15 cellular contexts compared by ENCODE assay signal in the genomic region with DNA sequence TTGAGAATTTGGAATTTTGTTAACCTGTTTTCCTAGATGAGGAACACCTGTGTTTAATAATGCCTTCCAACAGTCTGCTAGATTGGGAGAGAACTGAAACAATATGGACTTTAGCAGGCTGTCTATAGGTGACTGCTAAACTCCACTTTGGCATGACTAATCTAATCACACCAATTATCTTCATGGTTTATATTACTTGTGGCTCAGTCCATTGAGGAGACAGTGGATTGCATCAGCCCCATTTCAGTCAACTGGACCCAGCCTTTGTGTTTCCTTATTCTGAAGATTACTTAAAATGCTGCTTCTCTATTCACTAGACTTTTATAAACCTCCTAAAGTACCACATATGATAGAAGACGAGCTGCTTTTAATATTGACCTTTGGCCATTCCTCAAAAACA.
A peak's percentile ranks its signal among the peaks of the same experiment; 100 is the strongest.
DNase-seq lines count a peak whose midpoint lies in the region; ATAC-seq and TF ChIP-seq lines count a peak whose summit lies in the region.
"Had no signal": no experiment of that assay in that cellular context is flagged by ENCODE, and none has a peak within 500 bp of the region (broad histone marks: within the 10 kb centered on the region; RNA-seq: fewer than 3 reads in every experiment).

No MANE protein-coding gene starts in this region.

- peaks cover 18% of the 10 kb centered on the region for H3K36me3 Mint-ChIP-seq in neural progenitor cell
- no peaks in the 10 kb centered on the region for H3K36me3 Mint-ChIP-seq in activated naive CD4-positive, alpha-beta T cell treated with anti-CD3 and anti-CD28 coated beads, Interleukin-2, amount 50 U/mL, for 72 hours

- TF ChIP-seq POLR2A in GM18505 (IDR thresholded peaks at IDR 0.05; ENCODE audit: borderline replicate concordance, extremely low read depth, insufficient read depth, insufficient read length), result no peak

- H4K20me1 ChIP-seq in neural progenitor cell (ENCODE audit: low read depth) (no peaks in the 10 kb centered on the region), PC-9 (ENCODE audit: insufficient read depth) (no peaks in the 10 kb centered on the region)

- H3K27ac Mint-ChIP-seq in neural progenitor cell, result peak overlapping the region; percentile 46
- no peak overlapping the region for H3K27ac Mint-ChIP-seq in activated naive CD4-positive, alpha-beta T cell treated with anti-CD3 and anti-CD28 coated beads, Interleukin-2, amount 50 U/mL, for 72 hours

- H2AFZ ChIP-seq in neural progenitor cell (replicated peaks), result no peak overlapping the region
- no peak overlapping the region for H2AFZ ChIP-seq in PC-9
- H2AFZ ChIP-seq: parathyroid adenoma had no signal

- H3K9me2 ChIP-seq in PC-9 (ENCODE audit: insufficient read depth), result no peaks in the 10 kb centered on the region

- H3K4me1 Mint-ChIP-seq in neural progenitor cell, result peaks cover 52% of the 10 kb centered on the region

- H3K27ac ChIP-seq in colonic mucosa (peak overlapping the region; percentile 21), neural progenitor cell (no peak overlapping the region), PC-9 (no peak overlapping the region)
- H3K27ac ChIP-seq: parathyroid adenoma had no signal

- CTCF ChIA-PET in PC-9 (lab: Charles Lee), result no interaction called here

- H3K4me2 ChIP-seq in neural progenitor cell, result peak overlapping the region; percentile 6
- H3K4me2 ChIP-seq in PC-9, result no peak overlapping the region

- TF ChIP-seq CTCF in colonic mucosa (IDR thresholded peaks at IDR 0.05), result no peak
- TF ChIP-seq CTCF in neural progenitor cell (IDR thresholded peaks at IDR 0.05), result no peak
- TF ChIP-seq CTCF in PC-9 (conservative IDR thresholded peaks at IDR 0.05), result no peak

- intact Hi-C loops in colonic mucosa (cut with DNase I), result loop anchor here (5.0 kb wide), 2 partner anchors 99 to 571 kb away; no protein-coding TSS in a partner anchor
- intact Hi-C loops in PC-9 (cut with micrococcal nuclease; ENCODE audit: unreplicated experiment), result loop anchor here (1.0 to 10.0 kb wide), 7 partner anchors 96 to 588 kb away; no protein-coding TSS in a partner anchor

- H3F3A ChIP-seq in neural progenitor cell (ENCODE audit: low read depth) (peaks cover 11% of the 10 kb centered on the region), PC-9 (ENCODE audit: insufficient read depth, low read depth) (no peaks in the 10 kb centered on the region)

- H3K4me3 ChIP-seq in colonic mucosa, result no peak overlapping the region
- no peak overlapping the region for H3K4me3 ChIP-seq in neural progenitor cell
- no peak overlapping the region for H3K4me3 ChIP-seq in PC-9

- no peaks in the 10 kb centered on the region for H3K36me3 ChIP-seq in colonic mucosa
- no peaks in the 10 kb centered on the region for H3K36me3 ChIP-seq in neural progenitor cell
- no peaks in the 10 kb centered on the region for H3K36me3 ChIP-seq in PC-9 (ENCODE audit: low read depth)

- no peak for ATAC-seq in activated naive CD4-positive, alpha-beta T cell treated with anti-CD3 and anti-CD28 coated beads, Interleukin-2, amount 50 U/mL, for 72 hours
- no peak for ATAC-seq in GM18505 (IDR thresholded peaks at IDR 0.05; ENCODE audit: unreplicated experiment)
- ATAC-seq: stimulated activated naive CD8-positive, alpha-beta T cell treated with anti-CD3 and anti-CD28 coated beads, Interleukin-15, Interleukin-2, amounts not matched to agents 100 U/mL and 50 U/mL, for 24 hours had no signal

- BruUV-seq in PC-9 (replicated peaks; lab: Mats Ljungman, UMichigan), result no TSS peak

- H3K27me3 ChIP-seq in colonic mucosa (no peaks in the 10 kb centered on the region), neural progenitor cell (peaks cover 25% of the 10 kb centered on the region), PC-9 (ENCODE audit: insufficient read depth, low read depth) (no peaks in the 10 kb centered on the region)

- POLR2A ChIA-PET in PC-9 (lab: Charles Lee; ENCODE audit: unreplicated experiment), result interaction anchor here (0.7 kb wide), 1 partner anchor 32 kb away, joined by 3 read pairs; no protein-coding TSS in a partner anchor

- H3K9ac ChIP-seq in colonic mucosa (ENCODE audit: low read depth in 2 of 2, low read length in 2 of 2), result no peak overlapping the region
- H3K9ac ChIP-seq in neural progenitor cell, result no peak overlapping the region
- H3K9ac ChIP-seq: parathyroid adenoma had no signal

- H3K4me3 Mint-ChIP-seq in neural progenitor cell, result no peak overlapping the region

- H3K79me2 ChIP-seq in neural progenitor cell (ENCODE audit: low read depth) (no peaks in the 10 kb centered on the region), PC-9 (ENCODE audit: low read depth) (no peaks in the 10 kb centered on the region)
- H3K79me2 ChIP-seq: parathyroid adenoma had no signal

- no peaks in the 10 kb centered on the region for H3K27me3 Mint-ChIP-seq in neural progenitor cell (ENCODE audit: insufficient read depth, low read depth)

- H3K4me1 ChIP-seq in colonic mucosa (no peaks in the 10 kb centered on the region), neural progenitor cell (peaks cover 37% of the 10 kb centered on the region), PC-9 (replicated peaks; ENCODE audit: insufficient read depth) (peaks cover 18% of the 10 kb centered on the region)
- H3K4me1 ChIP-seq: parathyroid adenoma had no signal

- peaks cover 29% of the 10 kb centered on the region for H3K9me3 Mint-ChIP-seq in neural progenitor cell
- H3K9me3 Mint-ChIP-seq in activated naive CD4-positive, alpha-beta T cell treated with anti-CD3 and anti-CD28 coated beads, Interleukin-2, amount 50 U/mL, for 72 hours, result peaks cover 2 to 3% of the 10 kb centered on the region in 2 donors

- H3K9me3 ChIP-seq in colonic mucosa (no peaks in the 10 kb centered on the region), neural progenitor cell (ENCODE audit: low read depth) (no peaks in the 10 kb centered on the region), PC-9 (ENCODE audit: insufficient read depth, low read depth) (peaks cover 6% of the 10 kb centered on the region; the same call in 1 of the 2 replicates)

- DNase-seq in HCEC 1CT, result peak; percentile 8
- DNase-seq in NCI-H748 (lab: John Stamatoyannopoulos, UW; ENCODE audit: unreplicated experiment), result peak; percentile 28
- DNase-seq in colonic mucosa, result no peak
- no peak for DNase-seq in neural progenitor cell (ENCODE audit: low spot score)
- DNase-seq in activated naive CD4-positive, alpha-beta T cell treated with anti-CD3 and anti-CD28 coated beads, Interleukin-2, amount 50 U/mL, for 72 hours (ENCODE audit: low spot score in 2 of 2), result no peak
- no peak for DNase-seq in germinal center (ENCODE audit: low spot score)
- DNase-seq in PC-9, result no peak
- DNase-seq: activated CD4-positive, alpha-beta T cell treated with anti-CD3 and anti-CD28 coated beads, Interleukin-2, amount 50 U/mL, for 48 hours; activated naive CD4-positive, alpha-beta T cell treated with Interleukin-2 at 50 U/mL for 16 hours; NCI-H510A; stimulated activated CD4-positive, alpha-beta T cell treated with anti-CD3 and anti-CD28 coated beads, Interleukin-2, amount 100 ng/mL, for 24 hours; stimulated activated naive CD8-positive, alpha-beta T cell treated with anti-CD3 and anti-CD28 coated beads, Interleukin-15, Interleukin-2, amounts not matched to agents 100 U/mL and 50 U/mL, for 24 hours; T-helper 1 cell had no signal

Comparison
In these comparisons a context has a peak if more than half of its experiments do, and no peak if none do; other contexts are left out.
1. DNase-seq: peak in HCEC 1CT (single experiment) and NCI-H748 (single experiment); none in colonic mucosa (single experiment), neural progenitor cell (single experiment), activated naive CD4-positive, alpha-beta T cell treated with anti-CD3 and anti-CD28 coated beads, Interleukin-2, amount 50 U/mL, for 72 hours (0 of 2), germinal center (single experiment) and PC-9 (0 of 2).